ENCODE assay signal across 26 cellular contexts in genomic region chr14:56799327-56799645, GRCh38. TPM values are rescaled to one million over a fixed set of nuclear protein-coding genes. Genes with fewer than 3 reads are reported as not detected.
"Had no signal": no experiment of that assay in that cellular context is flagged by ENCODE, and none has a peak within 500 bp of the region (broad histone marks: within the 10 kb centered on the region; RNA-seq: fewer than 3 reads in every experiment).

No MANE protein-coding gene starts in this region.

- H3K4me1 Mint-ChIP-seq: central memory CD8-positive, alpha-beta T cell had no signal

- H3K4me1 ChIP-seq: colonic mucosa, prostate gland had no signal

- H3K36me3 ChIP-seq: colonic mucosa, heart left ventricle, prostate gland, transverse colon, vagina had no signal

- H3K27ac ChIP-seq: colonic mucosa, heart left ventricle, prostate gland, skin epidermis, transverse colon, vagina had no signal

- H3K9me3 Mint-ChIP-seq: activated naive CD4-positive, alpha-beta T cell treated with anti-CD3 and anti-CD28 coated beads, Interleukin-2, amount 10 ng/mL, durations not matched to agents 7 days and 5 days; activated T-cell treated with anti-CD3 and anti-CD28 coated beads, Interleukin-2, amount 50 U/mL, for 4 hours; central memory CD8-positive, alpha-beta T cell; stimulated activated naive CD8-positive, alpha-beta T cell treated with anti-CD3 and anti-CD28 coated beads, Interleukin-15, Interleukin-2, amounts not matched to agents 100 ng/mL and 50 ng/mL, for 24 hours; T-helper 1 cell treated with Interleukin-12 subunit alpha and Interleukin-12 subunit beta and Interleukin-4 antibody, amounts not matched to agents 30 μg/mL and 1 μg/mL, for 36 hours had no signal

- H3K27ac Mint-ChIP-seq: activated naive CD4-positive, alpha-beta T cell treated with anti-CD3 and anti-CD28 coated beads, Interleukin-2, amount 10 ng/mL, durations not matched to agents 7 days and 5 days; activated naive CD8-positive, alpha-beta T cell treated with anti-CD3 and anti-CD28 coated beads, Interleukin-2, amount 50 U/mL, for 24 hours; stimulated activated naive CD8-positive, alpha-beta T cell treated with anti-CD3 and anti-CD28 coated beads, Interleukin-15, Interleukin-2, amounts not matched to agents 100 ng/mL and 50 ng/mL, for 24 hours; T-helper 1 cell treated with Interleukin-12 subunit alpha and Interleukin-12 subunit beta and Interleukin-4 antibody, amounts not matched to agents 30 μg/mL and 1 μg/mL, for 36 hours had no signal

- DNase-seq: activated CD4-positive, alpha-beta T cell treated with anti-CD3 and anti-CD28 coated beads, Interleukin-2, amount 50 U/mL, for 1 hour; activated CD4-positive, CD25-positive, alpha-beta regulatory T cell treated with anti-CD3 and anti-CD28 coated beads, Interleukin-2, amount 50 U/mL, for 72 hours; activated CD8-positive, alpha-beta memory T cell treated with anti-CD3 and anti-CD28 coated beads, Interleukin-2, amount 50 U/mL, for 4 hours; activated effector memory CD4-positive, alpha-beta T cell treated with Interleukin-2 at 50 U/mL for 16 hours; activated naive CD4-positive, alpha-beta T cell treated with anti-CD3 and anti-CD28 coated beads, Interleukin-2, amount 10 ng/mL, durations not matched to agents 7 days and 5 days; activated naive CD8-positive, alpha-beta T cell treated with anti-CD3 and anti-CD28 coated beads, Interleukin-2, amount 50 U/mL, for 24 hours; activated T-cell treated with anti-CD3 and anti-CD28 coated beads, Interleukin-2, amount 50 U/mL, for 4 hours; aorta; colonic mucosa; erythroblast; foreskin melanocyte; heart left ventricle; kidney; right cardiac atrium; stimulated activated CD4-positive, alpha-beta T cell treated with anti-CD3 and anti-CD28 coated beads, Interleukin-2, amount 100 ng/mL, for 48 hours; transverse colon had no signal

- H3K4me3 ChIP-seq: colonic mucosa, heart left ventricle, prostate gland, skin epidermis, vagina had no signal

- H3K4me3 Mint-ChIP-seq: activated naive CD4-positive, alpha-beta T cell treated with anti-CD3 and anti-CD28 coated beads, Interleukin-2, amount 10 ng/mL, durations not matched to agents 7 days and 5 days; activated naive CD8-positive, alpha-beta T cell treated with anti-CD3 and anti-CD28 coated beads, Interleukin-2, amount 50 U/mL, for 24 hours; activated T-cell treated with anti-CD3 and anti-CD28 coated beads, Interleukin-2, amount 50 U/mL, for 4 hours; central memory CD8-positive, alpha-beta T cell; stimulated activated naive CD8-positive, alpha-beta T cell treated with anti-CD3 and anti-CD28 coated beads, Interleukin-15, Interleukin-2, amounts not matched to agents 100 ng/mL and 50 ng/mL, for 24 hours; T-helper 1 cell treated with Interleukin-12 subunit alpha and Interleukin-12 subunit beta and Interleukin-4 antibody, amounts not matched to agents 30 μg/mL and 1 μg/mL, for 36 hours had no signal

- ATAC-seq: activated naive CD8-positive, alpha-beta T cell treated with anti-CD3 and anti-CD28 coated beads, Interleukin-2, amount 50 U/mL, for 24 hours; activated T-cell treated with anti-CD3 and anti-CD28 coated beads, Interleukin-2, amount 50 U/mL, for 4 hours; heart left ventricle; left lobe of liver had no signal

- FAIRE-seq: kidney had no signal

- H3K9me3 ChIP-seq: colonic mucosa, heart left ventricle, prostate gland, transverse colon, vagina had no signal

- H3K36me3 Mint-ChIP-seq: activated naive CD4-positive, alpha-beta T cell treated with anti-CD3 and anti-CD28 coated beads, Interleukin-2, amount 10 ng/mL, durations not matched to agents 7 days and 5 days had no signal

RNA-seq across cellular contexts. Expression of gene OTX2, which starts 11.0 kb away (rescaled TPM):
- total RNA-seq: activated T-cell treated with anti-CD3 and anti-CD28 coated beads, Interleukin-2, amount 50 U/mL, for 4 hours; aorta; colonic mucosa; heart left ventricle; kidney; left lobe of liver; lung microvascular endothelial cell; mononuclear cell; osteocyte; prostate gland; right cardiac atrium; transverse colon; vagina had no signal
- polyA plus RNA-seq: aorta, heart left ventricle, right cardiac atrium had no signal
